Comparison of ENCODE assay signal across 13 cellular contexts in genomic region chr15:49751191-49751590, GRCh38.
A peak's percentile ranks its signal among the peaks of the same experiment; 100 is the strongest.
DNase-seq lines count a peak whose midpoint lies in the region; ATAC-seq and TF ChIP-seq lines count a peak whose summit lies in the region.
"Had no signal": no experiment of that assay in that cellular context is flagged by ENCODE, and none has a peak within 500 bp of the region (broad histone marks: within the 10 kb centered on the region; RNA-seq: fewer than 3 reads in every experiment).

No MANE protein-coding gene starts in this region.

- no peaks in the 10 kb centered on the region for H3K36me3 ChIP-seq in osteoblast (ENCODE audit: insufficient read depth, low read length)
- H3K36me3 ChIP-seq in aorta (ENCODE audit: control insufficient read depth in 1 of 2, insufficient read depth in 2 of 2, low read length in 1 of 2): no peaks in the 10 kb centered on the region
- H3K36me3 ChIP-seq: BLaER1 treated with 17β-estradiol and CSF1 and Interleukin-3, amounts not matched to agents 10 nM and 100 nM had no signal

- intact Hi-C loops in left cardiac atrium (cut with DNase I): no loop called here
- intact Hi-C loops in cardiac septum (cut with DNase I): no loop called here
- intact Hi-C loops in left ventricle myocardium superior (cut with micrococcal nuclease): no loop called here
- intact Hi-C loops in aorta (cut with DNase I): no loop called here

- H3K4me1 ChIP-seq in osteoblast (ENCODE audit: insufficient read depth, low read length): no peaks in the 10 kb centered on the region
- H3K4me1 ChIP-seq in aorta (ENCODE audit: control insufficient read depth in 1 of 2, insufficient read depth in 2 of 2, low read length in 2 of 2): no peaks in the 10 kb centered on the region
- H3K4me1 ChIP-seq: BLaER1 treated with 17β-estradiol and CSF1 and Interleukin-3, amounts not matched to agents 10 nM and 100 nM had no signal

- peak overlapping the region; percentile 28 for H2AFZ ChIP-seq in osteoblast (ENCODE audit: low read length)
- H2AFZ ChIP-seq: GM23248 had no signal

- no peaks in the 10 kb centered on the region for H4K20me1 ChIP-seq in osteoblast (ENCODE audit: insufficient read depth, low read length)
- H4K20me1 ChIP-seq: BLaER1 treated with 17β-estradiol and CSF1 and Interleukin-3, amounts not matched to agents 10 nM and 100 nM had no signal

- H3K4me2 ChIP-seq in osteoblast (ENCODE audit: insufficient read depth, low read length): no peak overlapping the region
- H3K4me2 ChIP-seq: BLaER1 treated with 17β-estradiol and CSF1 and Interleukin-3, amounts not matched to agents 10 nM and 100 nM had no signal

- peak; percentile 23 for DNase-seq in left cardiac atrium
- no peak for DNase-seq in cardiac septum (ENCODE audit: low spot score)
- DNase-seq in left ventricle myocardium superior: peak; percentile 30
- DNase-seq in osteoblast (ENCODE audit: insufficient read length, low spot score, missing footprints): no peak
- no peak for DNase-seq in aorta
- DNase-seq in central memory CD4-positive, alpha-beta T cell: no peak
- DNase-seq in activated T-cell treated with anti-CD3 and anti-CD28 coated beads, Interleukin-2, amount 50 U/mL, for 1 hour: no peak
- DNase-seq in NCI-H82 treated with DMSO at 0.1 percent for 48 hours (lab: John Stamatoyannopoulos, UW; ENCODE audit: unreplicated experiment): no peak
- DNase-seq: ACHN; CD4-positive, CD25-positive, alpha-beta regulatory T cell; H7 had no signal

- H3K79me2 ChIP-seq in osteoblast (ENCODE audit: insufficient read depth, low read length): no peaks in the 10 kb centered on the region

- 40 to 66% methylated on average over 3 of the region's 3 CpGs for WGBS in aorta, 2 donors

- peak; percentile 66 to 80 for ATAC-seq in left cardiac atrium
- ATAC-seq in left ventricle myocardium superior: peak; percentile 51
- peak; percentile 56 for ATAC-seq in aorta (ENCODE audit: low FRiP score)

- H3K27me3 ChIP-seq in osteoblast (ENCODE audit: insufficient read depth, low read length) (no peaks in the 10 kb centered on the region), aorta (ENCODE audit: control insufficient read depth in 1 of 2, insufficient read depth in 2 of 2, low read length in 1 of 2) (peaks cover 0 to 1% of the 10 kb centered on the region in 2 donors)
- H3K27me3 ChIP-seq: BLaER1 treated with 17β-estradiol and CSF1 and Interleukin-3, amounts not matched to agents 10 nM and 100 nM had no signal

- H3K27ac ChIP-seq in osteoblast (ENCODE audit: low read depth, low read length) (no peak overlapping the region), aorta (ENCODE audit: low read depth in 1 of 2, low read length in 2 of 2) (no peak overlapping the region)
- H3K27ac ChIP-seq: BLaER1 treated with 17β-estradiol and CSF1 and Interleukin-3, amounts not matched to agents 10 nM and 100 nM; GM23248 had no signal

- no peak for TF ChIP-seq CTCF in osteoblast (IDR thresholded peaks at IDR 0.05; ENCODE audit: extremely low read depth, low read depth, low read length)

- H3K4me3 ChIP-seq in osteoblast (ENCODE audit: insufficient read depth, low read length) (no peak overlapping the region), aorta (ENCODE audit: low read length in 2 of 2) (no peak overlapping the region)
- H3K4me3 ChIP-seq: BLaER1 treated with 17β-estradiol and CSF1 and Interleukin-3, amounts not matched to agents 10 nM and 100 nM; GM23248 had no signal

- H3K9me3 ChIP-seq in osteoblast (ENCODE audit: low read depth, low read length) (no peaks in the 10 kb centered on the region), aorta (ENCODE audit: control insufficient read depth, low read length) (no peaks in the 10 kb centered on the region)
- H3K9me3 ChIP-seq: BLaER1 treated with 17β-estradiol and CSF1 and Interleukin-3, amounts not matched to agents 10 nM and 100 nM had no signal

Comparison
In these comparisons a context has a peak if more than half of its experiments do, and no peak if none do; other contexts are left out.
1. DNase-seq: peak in left cardiac atrium (single experiment) and left ventricle myocardium superior (single experiment); none in cardiac septum (single experiment), osteoblast (single experiment), aorta (0 of 2), central memory CD4-positive, alpha-beta T cell (single experiment), activated T-cell treated with anti-CD3 and anti-CD28 coated beads, Interleukin-2, amount 50 U/mL, for 1 hour (single experiment) and NCI-H82 treated with DMSO at 0.1 percent for 48 hours (single experiment).
2. Peak in every context shown above with its lines, with median percentiles within 50 percentile points of each other: ATAC-seq.